Comparison of ENCODE assay signal across 1 cellular context in the genomic region with DNA sequence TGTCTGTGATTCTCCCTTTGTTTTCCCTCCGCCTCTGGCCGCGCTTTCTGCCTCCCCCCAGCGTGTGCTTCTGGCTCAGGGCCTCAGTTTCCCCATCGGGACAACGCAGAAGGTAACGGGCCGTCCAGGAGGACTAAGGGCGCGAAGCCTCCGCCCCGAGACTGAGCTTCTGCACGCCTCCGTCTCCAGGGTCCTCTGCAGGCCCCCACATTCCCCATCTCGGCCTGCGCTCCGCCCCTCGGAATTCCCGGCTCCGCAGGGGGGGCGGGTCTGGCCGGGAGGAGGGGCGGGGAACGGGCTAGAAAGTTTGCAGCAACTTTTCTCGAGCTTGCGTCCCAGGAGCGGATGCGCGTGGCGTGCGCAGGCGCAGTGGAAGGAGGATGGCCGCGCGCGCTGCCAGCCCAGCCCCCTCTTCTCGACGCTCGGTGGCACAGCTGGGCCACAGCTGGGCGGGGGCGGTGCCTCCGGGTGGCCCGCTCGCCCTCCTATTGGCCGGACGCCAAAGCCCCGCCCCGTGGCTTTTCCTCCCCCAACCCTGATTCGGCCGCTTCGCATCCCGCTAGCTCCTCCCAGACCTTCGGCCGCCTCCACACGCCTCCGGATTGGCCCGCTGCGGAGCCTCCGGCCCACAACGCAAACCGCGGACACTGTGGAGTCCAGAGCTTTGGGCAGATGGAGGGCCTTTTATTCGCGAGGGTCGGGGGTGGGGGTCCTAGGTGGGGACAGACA.
TF ChIP-seq lines count a peak whose summit lies in the region.

TSS of gene SIX5 (minus strand) at position 199 of the 729 bp plus-strand sequence. CDS start 408 bp downstream, outside the sequence.

TF ChIP-seq in K562, 482 proteins besides CTCF, POLR2A, EP300 and RAD21 (continued from another document and continues in another):
- TF ChIP-seq, protein P1, sequence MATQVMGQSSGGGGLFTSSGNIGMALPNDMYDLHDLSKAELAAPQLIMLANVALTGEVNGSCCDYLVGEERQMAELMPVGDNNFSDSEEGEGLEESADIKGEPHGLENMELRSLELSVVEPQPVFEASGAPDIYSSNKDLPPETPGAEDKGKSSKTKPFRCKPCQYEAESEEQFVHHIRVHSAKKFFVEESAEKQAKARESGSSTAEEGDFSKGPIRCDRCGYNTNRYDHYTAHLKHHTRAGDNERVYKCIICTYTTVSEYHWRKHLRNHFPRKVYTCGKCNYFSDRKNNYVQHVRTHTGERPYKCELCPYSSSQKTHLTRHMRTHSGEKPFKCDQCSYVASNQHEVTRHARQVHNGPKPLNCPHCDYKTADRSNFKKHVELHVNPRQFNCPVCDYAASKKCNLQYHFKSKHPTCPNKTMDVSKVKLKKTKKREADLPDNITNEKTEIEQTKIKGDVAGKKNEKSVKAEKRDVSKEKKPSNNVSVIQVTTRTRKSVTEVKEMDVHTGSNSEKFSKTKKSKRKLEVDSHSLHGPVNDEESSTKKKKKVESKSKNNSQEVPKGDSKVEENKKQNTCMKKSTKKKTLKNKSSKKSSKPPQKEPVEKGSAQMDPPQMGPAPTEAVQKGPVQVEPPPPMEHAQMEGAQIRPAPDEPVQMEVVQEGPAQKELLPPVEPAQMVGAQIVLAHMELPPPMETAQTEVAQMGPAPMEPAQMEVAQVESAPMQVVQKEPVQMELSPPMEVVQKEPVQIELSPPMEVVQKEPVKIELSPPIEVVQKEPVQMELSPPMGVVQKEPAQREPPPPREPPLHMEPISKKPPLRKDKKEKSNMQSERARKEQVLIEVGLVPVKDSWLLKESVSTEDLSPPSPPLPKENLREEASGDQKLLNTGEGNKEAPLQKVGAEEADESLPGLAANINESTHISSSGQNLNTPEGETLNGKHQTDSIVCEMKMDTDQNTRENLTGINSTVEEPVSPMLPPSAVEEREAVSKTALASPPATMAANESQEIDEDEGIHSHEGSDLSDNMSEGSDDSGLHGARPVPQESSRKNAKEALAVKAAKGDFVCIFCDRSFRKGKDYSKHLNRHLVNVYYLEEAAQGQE (CRISPR knock-in tag; IDR thresholded peaks at IDR 0.05; ENCODE audit: low read depth), result no peak
- TF ChIP-seq TSHZ1 (CRISPR knock-in tag; IDR thresholded peaks at IDR 0.05) (no peak), ZNF174 (CRISPR knock-in tag; IDR thresholded peaks at IDR 0.05) (0 out of 2 replicates have a peak, but pooled peaks have one; percentile 29), THRB (CRISPR knock-in tag; conservative IDR thresholded peaks at IDR 0.05) (no peak), CHD4 (IDR thresholded peaks at IDR 0.05; ENCODE audit: insufficient read depth, insufficient replicate concordance, low read depth, low read length, poor library complexity, severe bottlenecking) (no peak), CEBPG (CRISPR knock-in tag; IDR thresholded peaks at IDR 0.05) (no peak; the same call in 1 of the 2 replicates), CEBPG (tag; conservative IDR thresholded peaks at IDR 0.05 in 1 of 2, IDR thresholded peaks at IDR 0.05 in 1 of 2) (peak in 1 of 2 experiments; percentile 66; a peak in 1 of 4 replicates), TOE1 (IDR thresholded peaks at IDR 0.05; ENCODE audit: borderline replicate concordance) (peak; percentile 59; the same call in 1 of the 2 replicates), TOE1 (CRISPR knock-in tag; IDR thresholded peaks at IDR 0.05; ENCODE audit: borderline replicate concordance, low read depth) (no peak), FOXM1 (IDR thresholded peaks at IDR 0.05; ENCODE audit: low read depth) (0 out of 2 replicates have a peak, but pooled peaks have one; percentile 15), FOXM1 (CRISPR knock-in tag; IDR thresholded peaks at IDR 0.05; ENCODE audit: low read depth) (no peak), UBTF (IDR thresholded peaks at IDR 0.05; ENCODE audit: borderline replicate concordance in 1 of 2, low read depth in 2 of 2, low read length in 2 of 2) (0 out of 4 replicates have a peak, but pooled peaks of 1 of the 2 experiments have one; percentile 57), ZBTB49 (CRISPR knock-in tag; IDR thresholded peaks at IDR 0.05; ENCODE audit: borderline replicate concordance) (0 out of 2 replicates have a peak, but pooled peaks have one; percentile 22), KHSRP (IDR thresholded peaks at IDR 0.05) (no peak), EGR1 (conservative IDR thresholded peaks at IDR 0.05) (peak; percentile 90), THRAP3 (IDR thresholded peaks at IDR 0.05; ENCODE audit: borderline replicate concordance) (no peak; the same call in 1 of the 2 replicates), PTTG1 (tag; IDR thresholded peaks at IDR 0.05; ENCODE audit: low read depth) (no peak), RBM25 (IDR thresholded peaks at IDR 0.05; ENCODE audit: low read depth, low read length, severe bottlenecking) (no peak), GTF2F1 (IDR thresholded peaks at IDR 0.05; ENCODE audit: low read depth, low read length) (no peak), ZNF785 (CRISPR knock-in tag; IDR thresholded peaks at IDR 0.05) (no peak), ZBTB1 (CRISPR knock-in tag; IDR thresholded peaks at IDR 0.05; ENCODE audit: borderline replicate concordance, low read depth) (peak; percentile 30; the same call in 1 of the 2 replicates), NFXL1 (CRISPR knock-in tag; IDR thresholded peaks at IDR 0.05) (no peak), MEIS2 (IDR thresholded peaks at IDR 0.05; ENCODE audit: partially characterized antibody) (peak; percentile 91), ZKSCAN1 (IDR thresholded peaks at IDR 0.05; ENCODE audit: low read depth, low read length) (peak; percentile 47; the same call in 1 of the 2 replicates), HNRNPLL (IDR thresholded peaks at IDR 0.05; ENCODE audit: low read depth, low read length, poor library complexity, severe bottlenecking) (peak; percentile 99), TEAD4 (IDR thresholded peaks at IDR 0.05; ENCODE audit: low read length) (peak; percentile 62), TEAD4 (CRISPR knock-in tag; IDR thresholded peaks at IDR 0.05; ENCODE audit: borderline replicate concordance) (no peak), PHF8 (IDR thresholded peaks at IDR 0.05; ENCODE audit: borderline replicate concordance, low read length) (peak; percentile 58; the same call in 1 of the 2 replicates), MAZ (CRISPR knock-in tag; conservative IDR thresholded peaks at IDR 0.05 in 1 of 2, IDR thresholded peaks at IDR 0.05 in 1 of 2) (peak; percentile 95 to 97), ZBTB8A (IDR thresholded peaks at IDR 0.05; ENCODE audit: partially characterized antibody) (no peak), L3MBTL2 (IDR thresholded peaks at IDR 0.05) (peak; percentile 94), NFRKB (IDR thresholded peaks at IDR 0.05; ENCODE audit: low read depth) (peak; percentile 88), NRF1 (conservative IDR thresholded peaks at IDR 0.05 in 1 of 2, IDR thresholded peaks at IDR 0.05 in 1 of 2) (peak; percentile 99), TEAD1 (CRISPR knock-in tag; IDR thresholded peaks at IDR 0.05) (peak; percentile 61 to 86; a peak in 2 of 4 replicates), TAF9B (IDR thresholded peaks at IDR 0.05; ENCODE audit: partially characterized antibody) (peak; percentile 99), COPS2 (conservative IDR thresholded peaks at IDR 0.05) (no peak), ELF4 (CRISPR knock-in tag; IDR thresholded peaks at IDR 0.05) (0 out of 2 replicates have a peak, but pooled peaks have one; percentile 9), ZNF121 (CRISPR knock-in tag; conservative IDR thresholded peaks at IDR 0.05) (no peak), RB1 (IDR thresholded peaks at IDR 0.05; ENCODE audit: low read depth) (0 out of 2 replicates have a peak, but pooled peaks have one; percentile 56)
- TF ChIP-seq, protein P2, sequence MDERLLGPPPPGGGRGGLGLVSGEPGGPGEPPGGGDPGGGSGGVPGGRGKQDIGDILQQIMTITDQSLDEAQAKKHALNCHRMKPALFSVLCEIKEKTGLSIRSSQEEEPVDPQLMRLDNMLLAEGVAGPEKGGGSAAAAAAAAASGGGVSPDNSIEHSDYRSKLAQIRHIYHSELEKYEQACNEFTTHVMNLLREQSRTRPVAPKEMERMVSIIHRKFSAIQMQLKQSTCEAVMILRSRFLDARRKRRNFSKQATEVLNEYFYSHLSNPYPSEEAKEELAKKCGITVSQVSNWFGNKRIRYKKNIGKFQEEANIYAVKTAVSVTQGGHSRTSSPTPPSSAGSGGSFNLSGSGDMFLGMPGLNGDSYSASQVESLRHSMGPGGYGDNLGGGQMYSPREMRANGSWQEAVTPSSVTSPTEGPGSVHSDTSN (CRISPR knock-in tag; IDR thresholded peaks at IDR 0.05; ENCODE audit: low read depth), result no peak
- TF ChIP-seq, protein P2 (tag; conservative IDR thresholded peaks at IDR 0.05; ENCODE audit: low read depth), result no peak
- TF ChIP-seq, protein P3, sequence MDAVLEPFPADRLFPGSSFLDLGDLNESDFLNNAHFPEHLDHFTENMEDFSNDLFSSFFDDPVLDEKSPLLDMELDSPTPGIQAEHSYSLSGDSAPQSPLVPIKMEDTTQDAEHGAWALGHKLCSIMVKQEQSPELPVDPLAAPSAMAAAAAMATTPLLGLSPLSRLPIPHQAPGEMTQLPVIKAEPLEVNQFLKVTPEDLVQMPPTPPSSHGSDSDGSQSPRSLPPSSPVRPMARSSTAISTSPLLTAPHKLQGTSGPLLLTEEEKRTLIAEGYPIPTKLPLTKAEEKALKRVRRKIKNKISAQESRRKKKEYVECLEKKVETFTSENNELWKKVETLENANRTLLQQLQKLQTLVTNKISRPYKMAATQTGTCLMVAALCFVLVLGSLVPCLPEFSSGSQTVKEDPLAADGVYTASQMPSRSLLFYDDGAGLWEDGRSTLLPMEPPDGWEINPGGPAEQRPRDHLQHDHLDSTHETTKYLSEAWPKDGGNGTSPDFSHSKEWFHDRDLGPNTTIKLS (IDR thresholded peaks at IDR 0.05; ENCODE audit: borderline replicate concordance, low read depth), result peak; percentile 42; the same call in 1 of the 2 replicates
